In the genomic region with DNA sequence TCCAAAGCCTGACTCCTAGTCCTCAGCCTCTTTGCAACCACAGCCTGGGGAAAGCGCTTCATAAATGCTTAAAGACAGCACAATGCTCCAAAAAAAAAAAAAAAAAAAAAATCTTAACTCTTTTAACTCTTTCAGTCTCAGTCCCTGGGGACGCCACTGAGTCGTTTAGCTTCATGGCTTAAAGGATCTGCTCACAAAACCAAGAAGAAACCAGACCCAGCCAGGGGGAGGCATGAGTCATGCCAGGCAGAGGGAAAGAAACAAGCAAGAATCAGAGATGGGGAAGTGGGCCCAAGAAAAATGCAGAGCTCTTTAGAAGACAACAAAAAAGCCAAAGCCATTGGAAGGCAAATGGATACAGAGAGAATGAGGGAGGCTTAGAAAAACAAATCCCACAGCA, we compare ENCODE assay signal across 20 cellular contexts. TPM values are rescaled to one million over a fixed set of nuclear protein-coding genes. Genes with fewer than 3 reads are reported as not detected.
DNase-seq lines count a peak whose midpoint lies in the region; ATAC-seq and TF ChIP-seq lines count a peak whose summit lies in the region.
"Had no signal": no experiment of that assay in that cellular context is flagged by ENCODE, and none has a peak within 500 bp of the region (broad histone marks: within the 10 kb centered on the region; RNA-seq: fewer than 3 reads in every experiment).

No MANE protein-coding gene starts in this region.

- no peaks in the 10 kb centered on the region for H3K4me1 Mint-ChIP-seq in T-cell
- peaks cover 8% of the 10 kb centered on the region for H3K4me1 Mint-ChIP-seq in HFFc6 (ENCODE audit: low read depth)
- H3K4me1 Mint-ChIP-seq: activated naive CD4-positive, alpha-beta T cell treated with anti-CD3 and anti-CD28 coated beads, Interleukin-2, amount 50 U/mL, for 24 hours; CD4-positive, alpha-beta memory T cell had no signal

- DNase-seq in Daoy (ENCODE audit: low read depth) (peak; percentile 38), MG63 (peak; percentile 60), coronary artery (ENCODE audit: low spot score) (peak; percentile 33), GM10266 (ENCODE audit: extremely low spot score) (no peak), T-cell (no peak), HFFc6 (no peak), NOMO-1 (lab: John Stamatoyannopoulos, UW; ENCODE audit: unreplicated experiment in 2 of 2) (no peak)
- DNase-seq: CD4-positive, alpha-beta memory T cell; cortex of kidney; DMS53; left lung; NCI-H1417 treated with DMSO at 0.1 percent for 48 hours; NCI-H2171; NCI-H526; nucleus accumbens; PC-9; testis had no signal

- H3K27ac Mint-ChIP-seq in T-cell (no peak overlapping the region), HFFc6 (no peak overlapping the region)
- H3K27ac Mint-ChIP-seq: activated naive CD4-positive, alpha-beta T cell treated with anti-CD3 and anti-CD28 coated beads, Interleukin-2, amount 50 U/mL, for 24 hours; CD4-positive, alpha-beta memory T cell had no signal

- peaks cover 0 to 19% (median 8%) of the 10 kb centered on the region in 3 donors for H3K9me3 Mint-ChIP-seq in T-cell
- no peaks in the 10 kb centered on the region for H3K9me3 Mint-ChIP-seq in HFFc6

- H3K27ac ChIP-seq in coronary artery (no peak overlapping the region), mesodermal cell (ENCODE audit: low read depth, low read length, severe bottlenecking) (peak overlapping the region; percentile 16)
- H3K27ac ChIP-seq: left lung, PC-9, testis had no signal

- H3K36me3 ChIP-seq in MG63: no peaks in the 10 kb centered on the region
- H3K36me3 ChIP-seq in mesodermal cell (ENCODE audit: control insufficient read depth, insufficient read depth, low read length): no peaks in the 10 kb centered on the region
- H3K36me3 ChIP-seq: left lung had no signal

- no peaks in the 10 kb centered on the region for H3K36me3 Mint-ChIP-seq in T-cell
- no peaks in the 10 kb centered on the region for H3K36me3 Mint-ChIP-seq in HFFc6 (ENCODE audit: low read depth)
- H3K36me3 Mint-ChIP-seq: activated naive CD4-positive, alpha-beta T cell treated with anti-CD3 and anti-CD28 coated beads, Interleukin-2, amount 50 U/mL, for 24 hours; CD4-positive, alpha-beta memory T cell had no signal

- no peaks in the 10 kb centered on the region for H3K27me3 ChIP-seq in MG63
- H3K27me3 ChIP-seq: left lung, testis had no signal

- H3K4me3 Mint-ChIP-seq in T-cell (no peak overlapping the region), HFFc6 (no peak overlapping the region)
- H3K4me3 Mint-ChIP-seq: activated naive CD4-positive, alpha-beta T cell treated with anti-CD3 and anti-CD28 coated beads, Interleukin-2, amount 50 U/mL, for 24 hours; CD4-positive, alpha-beta memory T cell had no signal

- POLR2A ChIA-PET in T-cell (lab: Charles Lee): no interaction called here

- H3K27me3 Mint-ChIP-seq in T-cell: peaks cover 0 to 7% of the 10 kb centered on the region in 2 donors
- peaks cover 27% of the 10 kb centered on the region for H3K27me3 Mint-ChIP-seq in HFFc6 (ENCODE audit: insufficient read depth)
- H3K27me3 Mint-ChIP-seq: activated naive CD4-positive, alpha-beta T cell treated with anti-CD3 and anti-CD28 coated beads, Interleukin-2, amount 50 U/mL, for 24 hours had no signal

- H3K9me3 ChIP-seq in MG63: no peaks in the 10 kb centered on the region
- H3K9me3 ChIP-seq in mesodermal cell (ENCODE audit: control insufficient read depth, low read length): no peaks in the 10 kb centered on the region
- H3K9me3 ChIP-seq: left lung, testis had no signal

- no peak overlapping the region for H3K4me3 ChIP-seq in MG63
- H3K4me3 ChIP-seq in coronary artery: no peak overlapping the region
- no peak overlapping the region for H3K4me3 ChIP-seq in mesodermal cell (ENCODE audit: extremely low read depth, insufficient read depth, low read length, poor library complexity, severe bottlenecking)
- H3K4me3 ChIP-seq: left lung, PC-9, testis had no signal

- no peak for ATAC-seq in T-cell (replicated peaks in 1 of 4)
- ATAC-seq: activated CD4-positive, CD25-positive, alpha-beta regulatory T cell treated with anti-CD3 and anti-CD28 coated beads, Interleukin-2, amount 50 U/mL, for 24 hours; left lung had no signal

- CTCF ChIA-PET in T-cell (lab: Charles Lee): no interaction called here

- H3K4me1 ChIP-seq in mesodermal cell (ENCODE audit: control insufficient read depth, insufficient read depth, low read length, poor library complexity, severe bottlenecking): peaks cover 13% of the 10 kb centered on the region
- H3K4me1 ChIP-seq: left lung, testis had no signal

- no peak for TF ChIP-seq CTCF in coronary artery (IDR thresholded peaks at IDR 0.05)
- no peak for TF ChIP-seq CTCF in GM10266 (IDR thresholded peaks at IDR 0.05; ENCODE audit: control insufficient read depth, insufficient read depth, low read depth, missing control alignments)
- TF ChIP-seq CTCF in HFFc6 (IDR thresholded peaks at IDR 0.05): no peak

- 33% methylated on average over 1 of the region's 3 CpGs; no CpG with 5 or more reads in 1 of the 2 experiments for WGBS in mesodermal cell (ENCODE audit: insufficient coverage in 2 of 2), 2 experiments

RNA-seq across cellular contexts. Expression of a gene that starts 32.5 kb away (rescaled TPM):
- 16.4 and 19.1 TPM in 2 replicates for total RNA-seq in Daoy (2014; rRNA removed; shearing (Covaris generic))
- 22.0 and 30.8 TPM in 2 replicates for total RNA-seq in MG63 (2014; rRNA removed; shearing (Covaris generic); ENCODE audit: low replicate concordance)
- 49.4 TPM for polyA plus RNA-seq in mesodermal cell (2013, experiment 1 of 2)
- polyA plus RNA-seq in mesodermal cell (2013, experiment 2 of 2): 48.0 TPM
- total RNA-seq in T-cell: under 1 TPM; 0.18 to 0.53 (median 0.37) TPM
- 10 to 100 TPM; 50.6 to 59.9 (median 54.7) TPM for total RNA-seq in HFFc6 (2021; fragmentation: NEBNext Ultra II Directional; extraction: Animal tissue kit (Norgen Biotek cat#: 25700))
- polyA plus RNA-seq: CD4-positive, alpha-beta memory T cell had no signal

Comparison
In these comparisons a context has a peak if more than half of its experiments do, and no peak if none do; other contexts are left out.
1. DNase-seq: peak in Daoy (single experiment), MG63 (single experiment) and coronary artery (single experiment); none in GM10266 (single experiment), T-cell (0 of 34), HFFc6 (single experiment) and NOMO-1 (0 of 2).
2. RNA of a gene that starts 32.5 kb away (total RNA-seq): 50.6 to 59.9 TPM in HFFc6, 22.0 to 30.8 TPM in MG63 and 16.4 to 19.1 TPM in Daoy; 0.18 to 0.53 TPM in T-cell; every median in the first group is over 10 times any median in the second.